ENCODE assay signal across 8 cellular contexts in the genomic region with DNA sequence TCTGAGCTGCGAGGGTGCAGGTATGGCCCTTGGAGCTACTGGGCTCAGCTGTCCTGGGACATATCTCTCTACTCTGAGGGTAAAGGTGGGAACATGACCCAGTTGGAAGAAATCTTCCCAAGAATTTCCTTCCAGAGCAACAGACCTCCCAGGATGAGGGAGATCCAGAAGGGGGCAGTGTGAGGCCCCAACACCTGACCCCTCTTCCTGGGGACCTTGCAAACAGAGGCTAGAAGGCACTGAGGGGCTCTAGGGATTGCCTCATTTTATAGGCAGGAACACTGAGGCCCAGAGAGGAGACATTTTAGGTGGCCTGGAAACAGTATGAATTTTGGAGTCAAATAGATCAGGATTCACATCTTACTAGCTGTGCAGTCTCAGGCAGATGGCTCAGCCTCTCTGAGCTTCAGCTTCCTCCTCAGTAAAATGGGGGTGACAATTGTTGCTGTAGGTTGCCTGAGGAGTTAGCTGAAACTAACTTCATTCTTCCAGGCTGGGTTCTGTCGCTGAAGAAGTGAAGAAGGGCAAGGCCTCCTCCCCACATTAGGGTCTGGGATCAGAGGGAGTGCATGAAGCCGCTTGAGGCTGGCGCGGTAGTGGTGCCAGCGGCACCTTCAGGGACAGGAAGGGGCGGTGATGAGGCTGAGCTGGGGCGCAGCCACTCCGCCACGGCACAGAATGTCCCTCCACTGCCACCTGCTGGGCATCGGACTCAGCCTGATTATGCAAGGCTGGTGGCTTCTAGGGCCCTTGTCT. TPM values are rescaled to one million over a fixed set of nuclear protein-coding genes. Genes with fewer than 3 reads are reported as not detected.
DNase-seq lines count a peak whose midpoint lies in the region; ATAC-seq and TF ChIP-seq lines count a peak whose summit lies in the region.

No MANE protein-coding gene starts in this region.

- WGBS in endodermal cell (ENCODE audit: insufficient coverage in 1 of 2, insufficient read length in 1 of 2), 2 experiments = 11 to 35% methylated on average over 5 to 11 of the region's 11 CpGs

- H3K27me3 Mint-ChIP-seq in activated CD8-positive, alpha-beta memory T cell treated with anti-CD3 and anti-CD28 coated beads, Interleukin-2, amount 10 ng/mL, durations not matched to agents 7 days and 5 days = peaks cover 10% of the 10 kb centered on the region
- peaks cover 17% of the 10 kb centered on the region for H3K27me3 Mint-ChIP-seq in endodermal cell (ENCODE audit: insufficient read depth)

- no peaks in the 10 kb centered on the region for H3K4me1 ChIP-seq in endodermal cell (ENCODE audit: control insufficient read depth, insufficient read depth, low read length)

- H3K4me1 Mint-ChIP-seq in activated CD8-positive, alpha-beta memory T cell treated with anti-CD3 and anti-CD28 coated beads, Interleukin-2, amount 10 ng/mL, durations not matched to agents 7 days and 5 days = peaks cover 5% of the 10 kb centered on the region
- peaks cover 7% of the 10 kb centered on the region for H3K4me1 Mint-ChIP-seq in endodermal cell

- H3K36me3 Mint-ChIP-seq in activated CD8-positive, alpha-beta memory T cell treated with anti-CD3 and anti-CD28 coated beads, Interleukin-2, amount 10 ng/mL, durations not matched to agents 7 days and 5 days = no peaks in the 10 kb centered on the region
- no peaks in the 10 kb centered on the region for H3K36me3 Mint-ChIP-seq in endodermal cell (ENCODE audit: low read depth)

- no peak overlapping the region for H3K27ac ChIP-seq in endodermal cell (ENCODE audit: low read depth, low read length)

- H3K27ac Mint-ChIP-seq in activated CD8-positive, alpha-beta memory T cell treated with anti-CD3 and anti-CD28 coated beads, Interleukin-2, amount 10 ng/mL, durations not matched to agents 7 days and 5 days = peak overlapping the region; percentile 30
- no peak overlapping the region for H3K27ac Mint-ChIP-seq in endodermal cell

- DNase-seq in AG09319 (ENCODE audit: extremely low read depth, low read depth) (no peak), NOMO-1 (lab: John Stamatoyannopoulos, UW; ENCODE audit: unreplicated experiment in 2 of 2) (peak; percentile 82 to 87), endodermal cell (peak; percentile 97), middle frontal gyrus (ENCODE audit: extremely low spot score, low spot score) (peak; percentile 52)
- peak; percentile 93 for DNase-seq in activated CD8-positive, alpha-beta memory T cell treated with anti-CD3 and anti-CD28 coated beads, Interleukin-2, amount 10 ng/mL, durations not matched to agents 7 days and 5 days
- DNase-seq in stimulated activated CD8-positive, alpha-beta memory T cell treated with anti-CD3 and anti-CD28 coated beads, Interleukin-15, amount 100 ng/mL, for 48 hours (ENCODE audit: low read depth in 2 of 2) = peak; percentile 69 to 71

- TF ChIP-seq CTCF in AG09319 (IDR thresholded peaks at IDR 0.05; ENCODE audit: low read depth, low read length) = peak; percentile 89
- peak; percentile 90 for TF ChIP-seq CTCF in endodermal cell (conservative IDR thresholded peaks at IDR 0.05)

- H3K9ac ChIP-seq in endodermal cell (ENCODE audit: extremely low read depth, low read length, poor library complexity, severe bottlenecking) = no peak overlapping the region

- no peaks in the 10 kb centered on the region for H3K9me3 Mint-ChIP-seq in activated CD8-positive, alpha-beta memory T cell treated with anti-CD3 and anti-CD28 coated beads, Interleukin-2, amount 10 ng/mL, durations not matched to agents 7 days and 5 days (ENCODE audit: low read depth)
- no peaks in the 10 kb centered on the region for H3K9me3 Mint-ChIP-seq in endodermal cell

- peak; percentile 66 for ATAC-seq in GM18909 (IDR thresholded peaks at IDR 0.05; ENCODE audit: poor library complexity, unreplicated experiment)
- peak; percentile 83 for ATAC-seq in HG03460 (IDR thresholded peaks at IDR 0.05; ENCODE audit: unreplicated experiment)
- peak; percentile 99 for ATAC-seq in activated CD8-positive, alpha-beta memory T cell treated with anti-CD3 and anti-CD28 coated beads, Interleukin-2, amount 10 ng/mL, durations not matched to agents 7 days and 5 days

- H3K27me3 ChIP-seq in endodermal cell (ENCODE audit: control insufficient read depth, insufficient read depth, low read length, poor library complexity, severe bottlenecking) = peaks cover 6% of the 10 kb centered on the region

- no peaks in the 10 kb centered on the region for H3K36me3 ChIP-seq in endodermal cell (ENCODE audit: control insufficient read depth, insufficient read depth, low read length)

- CTCF ChIA-PET in activated CD8-positive, alpha-beta memory T cell treated with anti-CD3 and anti-CD28 coated beads, Interleukin-2, amount 10 ng/mL, durations not matched to agents 7 days and 5 days (lab: Charles Lee) = interaction anchor here (0.7 to 13.4 kb wide), 46 partner anchors 9 to 430 kb away, joined by 3 to 306 read pairs (median 4); a partner anchor contains a TSS

- H3K4me3 ChIP-seq in endodermal cell (ENCODE audit: low read length) = no peak overlapping the region

- peak overlapping the region; percentile 44 for H3K4me3 Mint-ChIP-seq in activated CD8-positive, alpha-beta memory T cell treated with anti-CD3 and anti-CD28 coated beads, Interleukin-2, amount 10 ng/mL, durations not matched to agents 7 days and 5 days
- no peak overlapping the region for H3K4me3 Mint-ChIP-seq in endodermal cell

- no peaks in the 10 kb centered on the region for H3K9me3 ChIP-seq in endodermal cell (ENCODE audit: control insufficient read depth, low read length)

RNA-seq across cellular contexts. Expression of a gene that starts 11.4 kb away (rescaled TPM):
- total RNA-seq in activated CD8-positive, alpha-beta memory T cell treated with anti-CD3 and anti-CD28 coated beads, Interleukin-2, amount 10 ng/mL, durations not matched to agents 7 days and 5 days = not detected
- total RNA-seq in endodermal cell = under 1 TPM in 1 of 2 donors, not detected in 1; 0.37 TPM
- 0.14 TPM for polyA plus RNA-seq in endodermal cell (2013, experiment 1 of 2)
- polyA plus RNA-seq in endodermal cell (2013, experiment 2 of 2) = not detected

RNA-seq across cellular contexts. Expression of a gene that starts 19.7 kb away (rescaled TPM):
- total RNA-seq in activated CD8-positive, alpha-beta memory T cell treated with anti-CD3 and anti-CD28 coated beads, Interleukin-2, amount 10 ng/mL, durations not matched to agents 7 days and 5 days = not detected
- total RNA-seq in endodermal cell = not detected
- polyA plus RNA-seq in endodermal cell (2013, experiment 1 of 2) = not detected
- not detected for polyA plus RNA-seq in endodermal cell (2013, experiment 2 of 2)
